In genomic region chrX:154452823-154453222, GRCh38 we compare ENCODE assay signal across 24 cellular contexts.
"Had no signal": no experiment of that assay in that cellular context is flagged by ENCODE, and none has a peak within 500 bp of the region (broad histone marks: within the 10 kb centered on the region; RNA-seq: fewer than 3 reads in every experiment).

No MANE protein-coding gene starts in this region.

- H3K4me1 ChIP-seq: Peyer's patch, SJCRH30 had no signal

- H3K9ac ChIP-seq: SK-N-SH had no signal

- H3K4me3 ChIP-seq: K562, Peyer's patch, SJCRH30 had no signal

- H3K4me2 ChIP-seq: SK-N-SH had no signal

- H3K36me3 ChIP-seq: SJCRH30 had no signal

- H3K27ac ChIP-seq: Peyer's patch, RWPE1, SJCRH30, VCaP had no signal

- ATAC-seq: activated T-cell treated with anti-CD3 and anti-CD28 coated beads, Interleukin-2, amount 50 U/mL, for 4 hours; K562 had no signal

- H3K27me3 ChIP-seq: Peyer's patch, SJCRH30 had no signal

- H3K9me3 ChIP-seq: Peyer's patch, SJCRH30, SK-N-SH had no signal

- DNase-seq: activated CD4-positive, alpha-beta memory T cell treated with anti-CD3 and anti-CD28 coated beads for 36 hours; activated CD4-positive, alpha-beta T cell treated with anti-CD3 and anti-CD28 coated beads, Interleukin-2, amount 10 ng/mL, durations not matched to agents 7 days and 5 days; activated CD4-positive, CD25-positive, alpha-beta regulatory T cell; activated CD8-positive, alpha-beta memory T cell treated with anti-CD3 and anti-CD28 coated beads for 24 hours; activated effector memory CD4-positive, alpha-beta T cell treated with anti-CD3 and anti-CD28 coated beads, Interleukin-2, amount 50 U/mL, for 16 hours; activated naive CD4-positive, alpha-beta T cell treated with Interleukin-2 at 50 U/mL for 16 hours; activated T-cell treated with anti-CD3 and anti-CD28 coated beads, Interleukin-2, amount 50 U/mL, for 4 hours; aorta; Karpas-422; MM.1S; NCI-H1105 treated with DMSO at 0.1 percent for 48 hours; NCI-H146; NCI-H187 treated with DMSO at 0.1 percent for 48 hours; NCI-H2081 treated with DMSO at 0.1 percent for 48 hours; NCI-H446; NCI-H524; Peyer's patch; Right ventricle myocardium superior; SJCRH30; SK-N-SH; T-helper 1 cell had no signal
